Comparison of ENCODE assay signal across 10 cellular contexts in the genomic region with DNA sequence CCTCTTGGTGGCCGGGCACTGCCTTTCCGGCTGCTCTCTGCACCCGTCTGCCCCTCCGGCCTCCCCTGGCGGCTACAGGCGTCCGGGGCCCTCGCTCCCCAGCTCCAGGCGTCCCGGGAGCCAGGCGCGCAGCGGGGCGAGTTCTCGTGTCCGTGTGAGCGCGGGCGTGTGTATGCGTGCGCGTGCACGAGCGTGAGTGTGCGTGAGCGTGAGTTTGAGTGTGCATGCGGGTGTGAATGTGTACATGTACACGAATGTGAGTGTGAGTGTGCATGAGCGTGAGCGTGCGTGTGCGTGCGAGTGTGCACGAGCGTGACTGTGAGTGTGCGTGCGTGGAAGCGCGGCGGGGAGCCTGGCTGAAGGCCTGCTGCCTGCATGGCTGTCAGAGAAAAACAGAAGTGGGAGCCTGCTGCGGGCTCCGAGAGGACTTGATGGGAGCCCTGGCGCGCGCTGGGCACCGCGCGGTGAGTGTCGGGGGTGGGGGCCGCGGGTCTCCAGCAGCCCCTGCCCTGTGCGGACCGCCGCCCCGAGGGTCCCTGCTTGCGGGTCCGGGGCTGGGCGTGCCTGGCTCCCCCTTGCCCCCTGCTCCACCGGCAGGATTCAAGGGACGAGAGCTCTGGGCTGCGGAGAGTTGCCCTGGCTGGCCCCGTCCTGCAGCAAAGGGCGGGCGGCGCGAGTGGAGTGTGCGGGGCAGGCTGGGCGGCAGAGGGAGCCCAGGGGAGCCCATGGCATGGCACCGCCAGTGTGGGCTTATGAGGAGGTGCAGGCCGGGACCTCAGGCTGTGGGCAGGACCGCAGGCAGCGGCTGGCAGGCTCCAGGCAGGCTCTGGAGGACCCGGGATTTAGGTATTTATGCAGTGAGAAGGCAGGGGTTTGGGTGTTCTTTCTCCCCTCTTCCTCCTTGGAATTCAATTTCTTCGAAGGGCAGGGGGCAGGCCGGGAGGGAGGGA.
DNase-seq lines count a peak whose midpoint lies in the region; ATAC-seq and TF ChIP-seq lines count a peak whose summit lies in the region.
"Had no signal": no experiment of that assay in that cellular context is flagged by ENCODE, and none has a peak within 500 bp of the region (broad histone marks: within the 10 kb centered on the region; RNA-seq: fewer than 3 reads in every experiment).

No MANE protein-coding gene starts in this region.

- H3K9me3 ChIP-seq in BLaER1 treated with 17β-estradiol and CSF1 and Interleukin-3, amounts not matched to agents 10 nM and 100 nM (replicated peaks in 1 of 11) = no peaks in the 10 kb centered on the region
- H3K9me3 ChIP-seq in NT2/D1 (ENCODE audit: insufficient read depth, low read length) = no peaks in the 10 kb centered on the region
- H3K9me3 ChIP-seq in esophagus squamous epithelium = no peaks in the 10 kb centered on the region
- no peaks in the 10 kb centered on the region for H3K9me3 ChIP-seq in neural progenitor cell (ENCODE audit: low read depth)

- H3K27ac ChIP-seq in BLaER1 treated with 17β-estradiol and CSF1 and Interleukin-3, amounts not matched to agents 10 nM and 100 nM = no peak overlapping the region
- H3K27ac ChIP-seq in esophagus squamous epithelium (no peak overlapping the region), neural progenitor cell (no peak overlapping the region)

- H3K4me3 Mint-ChIP-seq in neural progenitor cell = peak overlapping the region; percentile 88

- intact Hi-C loops in esophagus squamous epithelium (cut with DNase I) = no loop called here
- intact Hi-C loops in left colon (cut with DNase I, micrococcal nuclease) = no loop called here

- no peaks in the 10 kb centered on the region for H3K79me2 ChIP-seq in neural progenitor cell (ENCODE audit: low read depth)

- WGBS in esophagus squamous epithelium, 2 donors = 2 to 10% methylated on average over 11 to 21 of the region's 75 CpGs

- H3K9ac ChIP-seq in BLaER1 treated with 17β-estradiol and CSF1 and Interleukin-3, amounts not matched to agents 10 nM and 100 nM = no peak overlapping the region
- peak overlapping the region; percentile 50 for H3K9ac ChIP-seq in NT2/D1 (ENCODE audit: insufficient read length, low read depth)
- no peak overlapping the region for H3K9ac ChIP-seq in neural progenitor cell

- no peak overlapping the region for H2AFZ ChIP-seq in neural progenitor cell (replicated peaks)

- H3K27ac Mint-ChIP-seq in neural progenitor cell = no peak overlapping the region

- ATAC-seq in left colon (no peak), HG03520 (IDR thresholded peaks at IDR 0.05; ENCODE audit: unreplicated experiment) (no peak)

- TF ChIP-seq CTCF in esophagus squamous epithelium (IDR thresholded peaks at IDR 0.05) (no peak), neural progenitor cell (IDR thresholded peaks at IDR 0.05) (no peak)

- H3K36me3 Mint-ChIP-seq in neural progenitor cell = no peaks in the 10 kb centered on the region

- peak overlapping the region in 10 of 11 experiments; percentile 4 to 78 (median 34); a peak in 15 of 22 replicates for H3K4me2 ChIP-seq in BLaER1 treated with 17β-estradiol and CSF1 and Interleukin-3, amounts not matched to agents 10 nM and 100 nM
- peak overlapping the region; percentile 63 for H3K4me2 ChIP-seq in neural progenitor cell

- H3K4me1 ChIP-seq in BLaER1 treated with 17β-estradiol and CSF1 and Interleukin-3, amounts not matched to agents 10 nM and 100 nM = peaks cover 9 to 30% (median 20%) of the 10 kb centered on the region in 10 experiments
- H3K4me1 ChIP-seq in NT2/D1 (ENCODE audit: insufficient read depth, insufficient read length) = peaks cover 6% of the 10 kb centered on the region
- H3K4me1 ChIP-seq in esophagus squamous epithelium = peaks cover 13 to 39% (median 16%) of the 10 kb centered on the region in 3 donors
- peaks cover 8% of the 10 kb centered on the region for H3K4me1 ChIP-seq in neural progenitor cell

- DNase-seq in NT2/D1 (ENCODE audit: low read depth, low spot score) (no peak), esophagus squamous epithelium (lab: John Stamatoyannopoulos, UW) (no peak), neural progenitor cell (ENCODE audit: low spot score) (peak; percentile 43), left colon (no peak), medulla oblongata (ENCODE audit: extremely low spot score) (no peak)
- no peak for DNase-seq in effector CD4-positive, alpha-beta T cell
- DNase-seq: activated CD4-positive, alpha-beta T cell treated with anti-CD3 and anti-CD28 coated beads, Interleukin-2, amount 50 U/mL, for 1 hour; cortex of kidney had no signal

- peaks cover 53% of the 10 kb centered on the region for H3K4me1 Mint-ChIP-seq in neural progenitor cell

- peaks cover 2% of the 10 kb centered on the region for H3K9me3 Mint-ChIP-seq in neural progenitor cell

- peaks cover 22% of the 10 kb centered on the region for H3F3A ChIP-seq in neural progenitor cell (ENCODE audit: low read depth)

- H4K20me1 ChIP-seq in BLaER1 treated with 17β-estradiol and CSF1 and Interleukin-3, amounts not matched to agents 10 nM and 100 nM = peaks cover 0 to 89% (median 64%) of the 10 kb centered on the region in 11 experiments; a peak in 19 of 22 replicates
- H4K20me1 ChIP-seq in neural progenitor cell (ENCODE audit: low read depth) = peaks cover 62% of the 10 kb centered on the region

- peaks cover 87 to 100% (median 100%) of the 10 kb centered on the region in 11 experiments for H3K27me3 ChIP-seq in BLaER1 treated with 17β-estradiol and CSF1 and Interleukin-3, amounts not matched to agents 10 nM and 100 nM
- H3K27me3 ChIP-seq in NT2/D1 (ENCODE audit: insufficient read depth, insufficient read length) (peaks cover 79% of the 10 kb centered on the region), esophagus squamous epithelium (peaks cover 19 to 100% (median 47%) of the 10 kb centered on the region in 4 donors), neural progenitor cell (peaks cover 100% of the 10 kb centered on the region)

- H3K27me3 Mint-ChIP-seq in neural progenitor cell (ENCODE audit: insufficient read depth, low read depth) = peaks cover 61% of the 10 kb centered on the region

- no peaks in the 10 kb centered on the region for H3K36me3 ChIP-seq in BLaER1 treated with 17β-estradiol and CSF1 and Interleukin-3, amounts not matched to agents 10 nM and 100 nM
- H3K36me3 ChIP-seq in NT2/D1 (ENCODE audit: insufficient read depth, insufficient read length, low read length) (no peaks in the 10 kb centered on the region), esophagus squamous epithelium (no peaks in the 10 kb centered on the region), neural progenitor cell (no peaks in the 10 kb centered on the region)

- TF ChIP-seq POLR2A in esophagus squamous epithelium (IDR thresholded peaks at IDR 0.05) = no peak

- H3K4me3 ChIP-seq in BLaER1 treated with 17β-estradiol and CSF1 and Interleukin-3, amounts not matched to agents 10 nM and 100 nM = peak overlapping the region in 4 of 10 experiments; percentile 10 to 36 (median 20); a peak in 5 of 20 replicates
- H3K4me3 ChIP-seq in NT2/D1 (ENCODE audit: insufficient read length, low read depth) (peak overlapping the region; percentile 21), esophagus squamous epithelium (peak overlapping the region in 3 of 4 donors; percentile 20 to 54 (median 28)), neural progenitor cell (peak overlapping the region; percentile 10)
